ENCODE assay signal across 7 cellular contexts in genomic region chr17:81095608-81095888, GRCh38.
A peak's percentile ranks its signal among the peaks of the same experiment; 100 is the strongest.
DNase-seq lines count a peak whose midpoint lies in the region; ATAC-seq and TF ChIP-seq lines count a peak whose summit lies in the region.

No MANE protein-coding gene starts in this region.

- H3K27me3 ChIP-seq in Karpas-422 (ENCODE audit: low read length) (no peaks in the 10 kb centered on the region), iPS-18a (ENCODE audit: control insufficient read depth, insufficient read depth, low read length) (no peaks in the 10 kb centered on the region), stomach (no peaks in the 10 kb centered on the region), BE2C (no peaks in the 10 kb centered on the region)

- no peak for TF ChIP-seq POLR2A in stomach (IDR thresholded peaks at IDR 0.05)

- H3K36me3 Mint-ChIP-seq in activated T-helper 1 cell treated with anti-CD3 and anti-CD28 coated beads, Interleukin-12 subunit alpha, Interleukin-12 subunit beta, Interleukin-2, Interleukin-4 antibody, amounts not matched to agents 30 ng/mL and 10 ng/mL and 1 ng/mL, durations not matched to agents 14 hours and 24 hours and 36 hours (ENCODE audit: low read depth): no peaks in the 10 kb centered on the region

- WGBS in stomach, 5 donors: 55 to 75% (median 65%) methylated on average over 8 to 9 of the region's 9 CpGs

- no peak overlapping the region for H3K27ac ChIP-seq in Karpas-422 (ENCODE audit: low read length)
- H3K27ac ChIP-seq in iPS-18a (ENCODE audit: low read length): no peak overlapping the region
- H3K27ac ChIP-seq in stomach: peak overlapping the region; percentile 61 to 80 (median 76)

- H3K9me3 ChIP-seq in Karpas-422 (ENCODE audit: low read length) (no peaks in the 10 kb centered on the region), iPS-18a (ENCODE audit: control insufficient read depth, low read depth, low read length) (no peaks in the 10 kb centered on the region), stomach (no peaks in the 10 kb centered on the region), BE2C (no peaks in the 10 kb centered on the region)

- no peak overlapping the region for H2AFZ ChIP-seq in Karpas-422 (ENCODE audit: low read length)

- DNase-seq in Karpas-422 (peak; percentile 56), stomach (no peak), BE2C (no peak), inferior parietal cortex (ENCODE audit: extremely low spot score) (no peak)
- no peak for DNase-seq in activated T-helper 1 cell treated with anti-CD3 and anti-CD28 coated beads, Interleukin-12 subunit alpha, Interleukin-12 subunit beta, Interleukin-2, Interleukin-4 antibody, amounts not matched to agents 30 ng/mL and 10 ng/mL and 1 ng/mL, durations not matched to agents 14 hours and 24 hours and 36 hours (ENCODE audit: low spot score)

- intact Hi-C loops in activated T-helper 1 cell treated with anti-CD3 and anti-CD28 coated beads, Interleukin-12 subunit alpha, Interleukin-12 subunit beta, Interleukin-2, Interleukin-4 antibody, amounts not matched to agents 30 ng/mL and 10 ng/mL and 1 ng/mL, durations not matched to agents 14 hours and 24 hours and 36 hours (cut with micrococcal nuclease): loop anchor here (1.0 kb wide), 1 partner anchor 61 kb away; no protein-coding TSS in a partner anchor
- intact Hi-C loops in stomach (cut with DNase I; ENCODE audit: low total_unique reads): no loop called here

- no peaks in the 10 kb centered on the region for H3K79me2 ChIP-seq in Karpas-422 (ENCODE audit: low read length)

- H3K4me1 ChIP-seq in Karpas-422 (ENCODE audit: low read length) (peaks cover 8% of the 10 kb centered on the region), iPS-18a (ENCODE audit: control insufficient read depth, low read depth, low read length) (peaks cover 31% of the 10 kb centered on the region), stomach (peaks cover 45 to 80% (median 68%) of the 10 kb centered on the region in 4 donors), BE2C (peaks cover 58% of the 10 kb centered on the region)

- no peaks in the 10 kb centered on the region for H3K36me3 ChIP-seq in Karpas-422 (ENCODE audit: insufficient read depth, low read length)
- H3K36me3 ChIP-seq in iPS-18a (ENCODE audit: control insufficient read depth, low read depth, low read length): no peaks in the 10 kb centered on the region
- H3K36me3 ChIP-seq in stomach: peaks cover 8 to 21% (median 15%) of the 10 kb centered on the region in 4 donors
- no peaks in the 10 kb centered on the region; the same call in 1 of the 2 replicates for H3K36me3 ChIP-seq in BE2C

- peaks cover 19% of the 10 kb centered on the region for H3K4me1 Mint-ChIP-seq in activated T-helper 1 cell treated with anti-CD3 and anti-CD28 coated beads, Interleukin-12 subunit alpha, Interleukin-12 subunit beta, Interleukin-2, Interleukin-4 antibody, amounts not matched to agents 30 ng/mL and 10 ng/mL and 1 ng/mL, durations not matched to agents 14 hours and 24 hours and 36 hours (ENCODE audit: low read depth)

- TF ChIP-seq CTCF in stomach (IDR thresholded peaks at IDR 0.05) (no peak), BE2C (IDR thresholded peaks at IDR 0.05; ENCODE audit: low read depth, low read length) (no peak)

- no peaks in the 10 kb centered on the region for H3K9me2 ChIP-seq in Karpas-422 (replicated peaks; ENCODE audit: insufficient read depth, low read length)

- H3K9ac ChIP-seq in Karpas-422 (ENCODE audit: low read length) (no peak overlapping the region), iPS-18a (ENCODE audit: low read length) (peak overlapping the region; percentile 7)

- H3K9me3 Mint-ChIP-seq in activated T-helper 1 cell treated with anti-CD3 and anti-CD28 coated beads, Interleukin-12 subunit alpha, Interleukin-12 subunit beta, Interleukin-2, Interleukin-4 antibody, amounts not matched to agents 30 ng/mL and 10 ng/mL and 1 ng/mL, durations not matched to agents 14 hours and 24 hours and 36 hours: no peaks in the 10 kb centered on the region

- ATAC-seq in GM19395 (IDR thresholded peaks at IDR 0.05; ENCODE audit: unreplicated experiment): no peak

- H4K20me1 ChIP-seq in Karpas-422 (ENCODE audit: insufficient read depth, low read depth, low read length): peaks cover 11% of the 10 kb centered on the region; the same call in 1 of the 2 replicates

- H3K4me3 Mint-ChIP-seq in activated T-helper 1 cell treated with anti-CD3 and anti-CD28 coated beads, Interleukin-12 subunit alpha, Interleukin-12 subunit beta, Interleukin-2, Interleukin-4 antibody, amounts not matched to agents 30 ng/mL and 10 ng/mL and 1 ng/mL, durations not matched to agents 14 hours and 24 hours and 36 hours: no peak overlapping the region

- H3K4me3 ChIP-seq in Karpas-422 (ENCODE audit: low read length) (no peak overlapping the region), iPS-18a (ENCODE audit: low read length) (no peak overlapping the region), stomach (peak overlapping the region in 1 of 4 donors; percentile 0), BE2C (ENCODE audit: low read depth, low read length) (no peak overlapping the region)

- H3K4me2 ChIP-seq in Karpas-422 (ENCODE audit: low read depth, low read length, poor library complexity, severe bottlenecking): no peak overlapping the region

- TF ChIP-seq EP300 in stomach (IDR thresholded peaks at IDR 0.05): no peak

- peaks cover 8% of the 10 kb centered on the region for H3K27me3 Mint-ChIP-seq in activated T-helper 1 cell treated with anti-CD3 and anti-CD28 coated beads, Interleukin-12 subunit alpha, Interleukin-12 subunit beta, Interleukin-2, Interleukin-4 antibody, amounts not matched to agents 30 ng/mL and 10 ng/mL and 1 ng/mL, durations not matched to agents 14 hours and 24 hours and 36 hours (ENCODE audit: insufficient read depth)

- peak overlapping the region; percentile 29 for H3K27ac Mint-ChIP-seq in activated T-helper 1 cell treated with anti-CD3 and anti-CD28 coated beads, Interleukin-12 subunit alpha, Interleukin-12 subunit beta, Interleukin-2, Interleukin-4 antibody, amounts not matched to agents 30 ng/mL and 10 ng/mL and 1 ng/mL, durations not matched to agents 14 hours and 24 hours and 36 hours

Comparison
In these comparisons a context has a peak if more than half of its experiments do, and no peak if none do; other contexts are left out.
1. H3K27ac ChIP-seq: peak in stomach (5 of 5); none in Karpas-422 (single experiment) and iPS-18a (single experiment).